13 cellular contexts compared by ENCODE assay signal in genomic region chr17:63634163-63634562, GRCh38. TPM values are rescaled to one million over a fixed set of nuclear protein-coding genes. Genes with fewer than 3 reads are reported as not detected.
DNase-seq lines count a peak whose midpoint lies in the region; ATAC-seq and TF ChIP-seq lines count a peak whose summit lies in the region.
"Had no signal": no experiment of that assay in that cellular context is flagged by ENCODE, and none has a peak within 500 bp of the region (broad histone marks: within the 10 kb centered on the region; RNA-seq: fewer than 3 reads in every experiment).

No MANE protein-coding gene starts in this region.

- H2BK15ac ChIP-seq in mesenchymal stem cell (ENCODE audit: low read depth, poor library complexity, severe bottlenecking) = no peak overlapping the region

- no peak overlapping the region for H3K4me3 ChIP-seq in brain microvascular endothelial cell (ENCODE audit: low read depth, low read length)
- no peak overlapping the region for H3K4me3 ChIP-seq in mesenchymal stem cell (ENCODE audit: insufficient read depth in 1 of 2, low read depth in 1 of 2, low read length in 2 of 2)
- H3K4me3 ChIP-seq in transverse colon = no peak overlapping the region

- no peak for DNase-seq in activated naive CD4-positive, alpha-beta T cell treated with anti-CD3 and anti-CD28 coated beads, Interleukin-2, amount 10 ng/mL, durations not matched to agents 7 days and 5 days
- DNase-seq in activated naive CD4-positive, alpha-beta T cell (lab: John Stamatoyannopoulos, UW) = no peak
- DNase-seq in brain microvascular endothelial cell (peak; percentile 34), mesenchymal stem cell (peak; percentile 63), transverse colon (no peak), NCI-H345 treated with DMSO at 0.1 percent for 48 hours (lab: John Stamatoyannopoulos, UW; ENCODE audit: unreplicated experiment) (no peak)
- no peak for DNase-seq in activated CD4-positive, alpha-beta T cell treated with anti-CD3 and anti-CD28 coated beads, Interleukin-2, amount 10 ng/mL, durations not matched to agents 7 days and 5 days
- DNase-seq: activated effector memory CD4-positive, alpha-beta T cell treated with Interleukin-2 at 50 U/mL for 16 hours; effector memory CD8-positive, alpha-beta T cell; NCI-H510A; stimulated activated CD4-positive, alpha-beta T cell treated with anti-CD3 and anti-CD28 coated beads, Interleukin-12 subunit alpha, Interleukin-12 subunit beta, amount 100 ng/mL, for 4 hours; stimulated activated naive CD4-positive, alpha-beta T cell treated with Interleukin-2 at 50 U/mL for 16 hours had no signal

- CTCF ChIA-PET in activated naive CD4-positive, alpha-beta T cell treated with anti-CD3 and anti-CD28 coated beads, Interleukin-2, amount 10 ng/mL, durations not matched to agents 7 days and 5 days (lab: Charles Lee) = interaction anchor here (0.9 to 2.8 kb wide), 3 partner anchors 12 to 208 kb away, joined by 3 to 9 read pairs (median 8); partner anchors contain the start of gene MAP3K3
- CTCF ChIA-PET in activated CD4-positive, alpha-beta T cell treated with anti-CD3 and anti-CD28 coated beads, Interleukin-2, amount 10 ng/mL, durations not matched to agents 7 days and 5 days (lab: Charles Lee) = interaction anchor here (0.7 kb wide), 1 partner anchor 11 kb away, joined by 3 read pairs; no protein-coding TSS in a partner anchor

- H2BK120ac ChIP-seq in mesenchymal stem cell (ENCODE audit: low read depth, low read length) = no peak overlapping the region

- H3K9me3 ChIP-seq in mesenchymal stem cell (ENCODE audit: control insufficient read depth, low read length) (no peaks in the 10 kb centered on the region), transverse colon (no peaks in the 10 kb centered on the region)

- H3K9me3 Mint-ChIP-seq in activated naive CD4-positive, alpha-beta T cell treated with anti-CD3 and anti-CD28 coated beads, Interleukin-2, amount 10 ng/mL, durations not matched to agents 7 days and 5 days = no peaks in the 10 kb centered on the region
- no peaks in the 10 kb centered on the region for H3K9me3 Mint-ChIP-seq in activated CD4-positive, alpha-beta T cell treated with anti-CD3 and anti-CD28 coated beads, Interleukin-2, amount 10 ng/mL, durations not matched to agents 7 days and 5 days
- H3K9me3 Mint-ChIP-seq: effector memory CD8-positive, alpha-beta T cell had no signal

- in situ Hi-C loops in brain microvascular endothelial cell (cut with HindIII; ENCODE audit: low pct_ligation_motif_present, low sequenced_read_pairs) (no loop called here), transverse colon (cut with MboI; ENCODE audit: low pct_ligation_motif_present in 1 of 4, low pct_unique_long_range_greater_than_20kb in 1 of 4, low sequenced_read_pairs in 3 of 4) (no loop called here)

- intact Hi-C loops in transverse colon (cut with DNase I; ENCODE audit: low total_unique reads) = no loop called here

- peaks cover 13% of the 10 kb centered on the region for H3K36me3 ChIP-seq in brain microvascular endothelial cell (replicated peaks)
- peaks cover 7 to 68% of the 10 kb centered on the region in 2 experiments for H3K36me3 ChIP-seq in mesenchymal stem cell (ENCODE audit: control insufficient read depth in 1 of 2, insufficient read depth in 2 of 2, low read depth in 1 of 2, low read length in 2 of 2)
- peaks cover 0 to 9% (median 3%) of the 10 kb centered on the region in 4 donors for H3K36me3 ChIP-seq in transverse colon

- peak overlapping the region; percentile 41 to 72 for H3K18ac ChIP-seq in mesenchymal stem cell (ENCODE audit: low read depth in 1 of 2, low read length in 2 of 2)

- TF ChIP-seq CTCF in brain microvascular endothelial cell (IDR thresholded peaks at IDR 0.05; ENCODE audit: low read depth, low read length, missing control alignments) (no peak), transverse colon (IDR thresholded peaks at IDR 0.05) (no peak)

- WGBS in mesenchymal stem cell = 41% methylated on average over 4 of the region's 4 CpGs
- WGBS in transverse colon (ENCODE audit: low coverage in 1 of 2), 2 donors = 66 to 86% methylated on average over 4 of the region's 4 CpGs

- no peak overlapping the region for H2BK12ac ChIP-seq in mesenchymal stem cell (ENCODE audit: low read length in 2 of 2)

- H3K14ac ChIP-seq in mesenchymal stem cell (ENCODE audit: low read length in 2 of 2) = no peak overlapping the region

- no peak for TF ChIP-seq POLR2A in transverse colon (IDR thresholded peaks at IDR 0.05)

- no peaks in the 10 kb centered on the region for H3K27me3 ChIP-seq in brain microvascular endothelial cell (replicated peaks)
- H3K27me3 ChIP-seq in mesenchymal stem cell (ENCODE audit: control insufficient read depth in 1 of 2, insufficient read depth in 1 of 2, low read length in 2 of 2) = no peaks in the 10 kb centered on the region
- no peaks in the 10 kb centered on the region for H3K27me3 ChIP-seq in transverse colon

- H3K4ac ChIP-seq in mesenchymal stem cell (ENCODE audit: low read depth in 1 of 2, low read length in 2 of 2) = no peak overlapping the region

- H4K8ac ChIP-seq in mesenchymal stem cell (ENCODE audit: low read length) = peak overlapping the region; percentile 77

- H3K4me1 ChIP-seq in mesenchymal stem cell (ENCODE audit: control insufficient read depth, insufficient read depth, low read depth, low read length) (peaks cover 2% of the 10 kb centered on the region), transverse colon (peaks cover 0 to 48% (median 8%) of the 10 kb centered on the region in 4 donors)

- no peaks in the 10 kb centered on the region for H3K27me3 Mint-ChIP-seq in activated naive CD4-positive, alpha-beta T cell treated with anti-CD3 and anti-CD28 coated beads, Interleukin-2, amount 10 ng/mL, durations not matched to agents 7 days and 5 days
- H3K27me3 Mint-ChIP-seq in activated CD4-positive, alpha-beta T cell treated with anti-CD3 and anti-CD28 coated beads, Interleukin-2, amount 10 ng/mL, durations not matched to agents 7 days and 5 days = no peaks in the 10 kb centered on the region
- H3K27me3 Mint-ChIP-seq: effector memory CD8-positive, alpha-beta T cell had no signal

- peaks cover 28% of the 10 kb centered on the region for H3K36me3 Mint-ChIP-seq in activated naive CD4-positive, alpha-beta T cell treated with anti-CD3 and anti-CD28 coated beads, Interleukin-2, amount 10 ng/mL, durations not matched to agents 7 days and 5 days
- peaks cover 28% of the 10 kb centered on the region for H3K36me3 Mint-ChIP-seq in activated CD4-positive, alpha-beta T cell treated with anti-CD3 and anti-CD28 coated beads, Interleukin-2, amount 10 ng/mL, durations not matched to agents 7 days and 5 days (ENCODE audit: low read depth)

- no peak overlapping the region for H3K9ac ChIP-seq in mesenchymal stem cell (ENCODE audit: low read length)

- ATAC-seq in GM18907 (IDR thresholded peaks at IDR 0.05; ENCODE audit: unreplicated experiment) = no peak
- ATAC-seq: effector memory CD8-positive, alpha-beta T cell had no signal

- peaks cover 13% of the 10 kb centered on the region for H3K79me1 ChIP-seq in mesenchymal stem cell (replicated peaks; ENCODE audit: low read length, poor library complexity, severe bottlenecking)

- no peak overlapping the region for H3K4me3 Mint-ChIP-seq in activated naive CD4-positive, alpha-beta T cell treated with anti-CD3 and anti-CD28 coated beads, Interleukin-2, amount 10 ng/mL, durations not matched to agents 7 days and 5 days
- H3K4me3 Mint-ChIP-seq in activated CD4-positive, alpha-beta T cell treated with anti-CD3 and anti-CD28 coated beads, Interleukin-2, amount 10 ng/mL, durations not matched to agents 7 days and 5 days = no peak overlapping the region
- H3K4me3 Mint-ChIP-seq: effector memory CD8-positive, alpha-beta T cell had no signal

- no peak overlapping the region for H3K23ac ChIP-seq in mesenchymal stem cell (ENCODE audit: low read length in 2 of 2)

- TF ChIP-seq EP300 in transverse colon (IDR thresholded peaks at IDR 0.05; ENCODE audit: low read depth) = no peak

- no peak overlapping the region for H2BK5ac ChIP-seq in mesenchymal stem cell (ENCODE audit: low read depth, low read length, poor library complexity, severe bottlenecking)

- POLR2A ChIA-PET in activated CD4-positive, alpha-beta T cell treated with anti-CD3 and anti-CD28 coated beads, Interleukin-2, amount 10 ng/mL, durations not matched to agents 7 days and 5 days (lab: Charles Lee) = interaction anchor here (0.7 kb wide), 1 partner anchor 28 kb away, joined by 3 read pairs; no protein-coding TSS in a partner anchor

- no peak overlapping the region for H3K4me2 ChIP-seq in mesenchymal stem cell (ENCODE audit: low read length, poor library complexity, severe bottlenecking)

- no peak overlapping the region for H4K91ac ChIP-seq in mesenchymal stem cell (ENCODE audit: low read length)

- H3K27ac ChIP-seq in brain microvascular endothelial cell (peak overlapping the region; percentile 3), mesenchymal stem cell (ENCODE audit: low read length, poor library complexity, severe bottlenecking) (no peak overlapping the region), transverse colon (peak overlapping the region; percentile 16 to 23 (median 20))

- no peak overlapping the region for H2AK5ac ChIP-seq in mesenchymal stem cell (ENCODE audit: low read length, severe bottlenecking)

- H3K4me1 Mint-ChIP-seq in activated naive CD4-positive, alpha-beta T cell treated with anti-CD3 and anti-CD28 coated beads, Interleukin-2, amount 10 ng/mL, durations not matched to agents 7 days and 5 days = peaks cover 24% of the 10 kb centered on the region
- H3K4me1 Mint-ChIP-seq in activated CD4-positive, alpha-beta T cell treated with anti-CD3 and anti-CD28 coated beads, Interleukin-2, amount 10 ng/mL, durations not matched to agents 7 days and 5 days = peaks cover 18% of the 10 kb centered on the region

- no peak overlapping the region for H2AFZ ChIP-seq in mesenchymal stem cell (ENCODE audit: low read depth, low read length)

- peak overlapping the region; percentile 1 for H3K27ac Mint-ChIP-seq in activated naive CD4-positive, alpha-beta T cell treated with anti-CD3 and anti-CD28 coated beads, Interleukin-2, amount 10 ng/mL, durations not matched to agents 7 days and 5 days
- H3K27ac Mint-ChIP-seq in activated CD4-positive, alpha-beta T cell treated with anti-CD3 and anti-CD28 coated beads, Interleukin-2, amount 10 ng/mL, durations not matched to agents 7 days and 5 days = no peak overlapping the region

RNA-seq across cellular contexts. Expression of gene MAP3K3, which starts 11.9 kb away (rescaled TPM):
- polyA plus RNA-seq in mesenchymal stem cell (2013, experiment 1 of 2) = 16.9 TPM
- 17.1 TPM for polyA plus RNA-seq in mesenchymal stem cell (2013, experiment 2 of 2)
- total RNA-seq in transverse colon = 10 to 100 TPM; 15.7 to 32.1 (median 24.7) TPM
- total RNA-seq in activated CD4-positive, alpha-beta T cell treated with anti-CD3 and anti-CD28 coated beads, Interleukin-2, amount 10 ng/mL, durations not matched to agents 7 days and 5 days = 10 to 100 TPM; 38.7 to 40.3 TPM

RNA-seq across cellular contexts. Expression of gene TACO1, which starts 33.5 kb away (rescaled TPM):
- polyA plus RNA-seq in mesenchymal stem cell (2013, experiment 1 of 2) = 15.9 TPM
- polyA plus RNA-seq in mesenchymal stem cell (2013, experiment 2 of 2) = 15.5 TPM
- 10 to 100 TPM in 3 of 4 donors, 1 to 10 TPM in 1; 4.6 to 79.7 (median 28.3) TPM for total RNA-seq in transverse colon
- total RNA-seq in activated CD4-positive, alpha-beta T cell treated with anti-CD3 and anti-CD28 coated beads, Interleukin-2, amount 10 ng/mL, durations not matched to agents 7 days and 5 days = 10 to 100 TPM; 22.3 to 23.8 TPM

Comparison
In these comparisons a context has a peak if more than half of its experiments do, and no peak if none do; other contexts are left out.
1. DNase-seq: peak in brain microvascular endothelial cell (single experiment) and mesenchymal stem cell (single experiment); none in activated naive CD4-positive, alpha-beta T cell treated with anti-CD3 and anti-CD28 coated beads, Interleukin-2, amount 10 ng/mL, durations not matched to agents 7 days and 5 days (single experiment), activated naive CD4-positive, alpha-beta T cell (0 of 4), transverse colon (single experiment), NCI-H345 treated with DMSO at 0.1 percent for 48 hours (single experiment) and activated CD4-positive, alpha-beta T cell treated with anti-CD3 and anti-CD28 coated beads, Interleukin-2, amount 10 ng/mL, durations not matched to agents 7 days and 5 days (single experiment).